20 cellular contexts compared by ENCODE assay signal in the genomic region with DNA sequence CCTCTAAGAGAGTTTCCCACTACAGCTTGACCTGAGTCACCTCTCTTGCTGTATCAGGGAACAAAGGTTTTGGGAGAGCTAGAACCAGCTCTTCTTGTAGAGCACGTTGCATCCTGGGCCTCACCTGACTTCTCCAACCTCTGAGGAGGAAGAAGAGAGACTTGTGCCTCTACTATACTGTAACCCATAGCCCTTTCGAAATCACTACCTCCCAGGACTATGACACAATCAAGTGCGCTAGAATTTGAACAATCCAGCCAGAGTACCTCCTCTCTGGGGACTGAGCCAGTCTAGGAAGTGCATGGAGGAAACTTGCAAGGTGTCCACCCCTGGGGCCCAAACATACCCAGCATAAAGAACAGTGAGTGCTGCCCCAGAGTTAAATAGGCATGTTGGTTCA.
DNase-seq lines count a peak whose midpoint lies in the region; ATAC-seq and TF ChIP-seq lines count a peak whose summit lies in the region.
"Had no signal": no experiment of that assay in that cellular context is flagged by ENCODE, and none has a peak within 500 bp of the region (broad histone marks: within the 10 kb centered on the region; RNA-seq: fewer than 3 reads in every experiment).

No MANE protein-coding gene starts in this region.

- WGBS in mammary epithelial cell (ENCODE audit: low coverage, missing lambda C conversion rate), result 59% methylated on average over 3 of the region's 3 CpGs

- H3K79me2 ChIP-seq in PC-9 (ENCODE audit: low read depth) (no peaks in the 10 kb centered on the region), mammary epithelial cell (ENCODE audit: insufficient read depth, low read length) (no peaks in the 10 kb centered on the region), MM.1S (ENCODE audit: low read length) (no peaks in the 10 kb centered on the region)

- H3K27me3 ChIP-seq in PC-9 (ENCODE audit: insufficient read depth, low read depth), result no peaks in the 10 kb centered on the region
- H3K27me3 ChIP-seq in mammary epithelial cell (ENCODE audit: insufficient read depth, low read length), result no peaks in the 10 kb centered on the region
- no peaks in the 10 kb centered on the region for H3K27me3 ChIP-seq in left lung
- H3K27me3 ChIP-seq in MM.1S (replicated peaks; ENCODE audit: insufficient read depth, low read length), result no peaks in the 10 kb centered on the region

- in situ Hi-C loops in mammary epithelial cell (cut with MboI; ENCODE audit: low sequenced_read_pairs in 2 of 2), result no loop called here

- H3F3A ChIP-seq in PC-9 (ENCODE audit: insufficient read depth, low read depth) (no peaks in the 10 kb centered on the region), MM.1S (ENCODE audit: insufficient read depth, low read length) (no peaks in the 10 kb centered on the region)

- H3K36me3 ChIP-seq in PC-9 (ENCODE audit: low read depth) (no peaks in the 10 kb centered on the region), mammary epithelial cell (ENCODE audit: insufficient read depth, low read length) (no peaks in the 10 kb centered on the region), left lung (peaks cover 0 to 52% of the 10 kb centered on the region in 2 donors), MM.1S (replicated peaks; ENCODE audit: insufficient read depth, low read length) (no peaks in the 10 kb centered on the region)

- H3K27ac ChIP-seq in PC-9, result peak overlapping the region; percentile 34; the same call in 1 of the 2 replicates
- H3K27ac ChIP-seq in mammary epithelial cell (ENCODE audit: insufficient read depth, low read depth, low read length), result no peak overlapping the region
- H3K27ac ChIP-seq in left lung, result no peak overlapping the region
- H3K27ac ChIP-seq in MM.1S (ENCODE audit: low read length), result no peak overlapping the region

- H3K4me3 ChIP-seq in PC-9 (no peak overlapping the region), mammary epithelial cell (replicated peaks in 1 of 3; ENCODE audit: insufficient read depth in 1 of 3, low read depth in 2 of 3, low read length in 3 of 3) (no peak overlapping the region), left lung (no peak overlapping the region), MM.1S (ENCODE audit: low read length) (no peak overlapping the region)
- H3K4me3 ChIP-seq: GM23338 had no signal

- TF ChIP-seq CTCF in PC-9 (conservative IDR thresholded peaks at IDR 0.05) (no peak), mammary epithelial cell (conservative IDR thresholded peaks at IDR 0.05 in 1 of 2, IDR thresholded peaks at IDR 0.05 in 1 of 2; ENCODE audit: extremely low read depth in 1 of 2, insufficient read depth in 1 of 2, low read depth in 1 of 2, low read length in 2 of 2) (no peak), left lung (IDR thresholded peaks at IDR 0.05) (no peak), MM.1S (IDR thresholded peaks at IDR 0.05; ENCODE audit: low read length) (no peak)

- DNase-seq in GF-D8 (lab: John Stamatoyannopoulos, UW), result peak; percentile 8
- peak; percentile 7 to 75 for DNase-seq in PC-9
- peak; percentile 30 for DNase-seq in mammary epithelial cell
- DNase-seq in left lung, result no peak
- DNase-seq in MM.1S, result no peak
- no peak for DNase-seq in stimulated activated naive CD4-positive, alpha-beta T cell treated with Interleukin-2 at 50 U/mL for 16 hours (lab: John Stamatoyannopoulos, UW)
- DNase-seq: CD4-positive, alpha-beta T cell; DMS153; GDM1; KBM-7; NCI-H1092; NCI-H1436 treated with DMSO at 0.1 percent for 48 hours; NCI-H2029 treated with DMSO at 0.1 percent for 48 hours; NCI-H2171; NCI-H526; PC-3 had no signal

- H3K4me2 ChIP-seq in PC-9 (no peak overlapping the region), mammary epithelial cell (ENCODE audit: insufficient read depth, low read depth, low read length) (no peak overlapping the region), MM.1S (ENCODE audit: low read depth, low read length) (no peak overlapping the region)
- H3K4me2 ChIP-seq: GM23338 had no signal

- dilution Hi-C loops in mammary epithelial cell (cut with HindIII; ENCODE audit: low sequenced_read_pairs), result no loop called here

- ATAC-seq in left lung (peak; percentile 65), GM18867 (IDR thresholded peaks at IDR 0.05; ENCODE audit: unreplicated experiment) (no peak), HG02938 (IDR thresholded peaks at IDR 0.05; ENCODE audit: unreplicated experiment) (no peak)
- ATAC-seq: GM23338, HCT116, PC-3 had no signal

- H3K4me1 ChIP-seq in PC-9 (replicated peaks; ENCODE audit: insufficient read depth) (peaks cover 14% of the 10 kb centered on the region; the same call in 1 of the 2 replicates), mammary epithelial cell (ENCODE audit: insufficient read depth, low read length) (no peaks in the 10 kb centered on the region), left lung (no peaks in the 10 kb centered on the region), MM.1S (ENCODE audit: low read length) (no peaks in the 10 kb centered on the region)

- H3K9me3 ChIP-seq in PC-9 (ENCODE audit: insufficient read depth, low read depth), result no peaks in the 10 kb centered on the region
- H3K9me3 ChIP-seq in mammary epithelial cell (replicated peaks; ENCODE audit: insufficient read depth, low read length), result no peaks in the 10 kb centered on the region
- no peaks in the 10 kb centered on the region for H3K9me3 ChIP-seq in left lung
- H3K9me3 ChIP-seq in MM.1S (replicated peaks; ENCODE audit: insufficient read depth, low read length), result no peaks in the 10 kb centered on the region

- CTCF ChIA-PET in PC-9 (lab: Charles Lee), result no interaction called here
- CTCF ChIA-PET in mammary epithelial cell (lab: Charles Lee; ENCODE audit: low non-redundant PET), result no interaction called here

- POLR2A ChIA-PET in PC-9 (lab: Charles Lee; ENCODE audit: unreplicated experiment), result no interaction called here

- H3K9me2 ChIP-seq in PC-9 (ENCODE audit: insufficient read depth), result no peaks in the 10 kb centered on the region
- no peaks in the 10 kb centered on the region for H3K9me2 ChIP-seq in MM.1S (replicated peaks; ENCODE audit: insufficient read depth, low read length)

- BruUV-seq in PC-9 (replicated peaks; lab: Mats Ljungman, UMichigan) (no TSS peak), mammary epithelial cell (replicated peaks; lab: Mats Ljungman, UMichigan) (no TSS peak)

- intact Hi-C loops in PC-9 (cut with micrococcal nuclease; ENCODE audit: unreplicated experiment), result no loop called here
- intact Hi-C loops in mammary epithelial cell (cut with micrococcal nuclease), result no loop called here
- intact Hi-C loops in left lung (cut with DNase I), result no loop called here

- H4K20me1 ChIP-seq in PC-9 (ENCODE audit: insufficient read depth) (no peaks in the 10 kb centered on the region), mammary epithelial cell (ENCODE audit: insufficient read depth, low read length) (no peaks in the 10 kb centered on the region), MM.1S (ENCODE audit: insufficient read depth, low read length) (no peaks in the 10 kb centered on the region)

- H2AFZ ChIP-seq in PC-9 (no peak overlapping the region), mammary epithelial cell (ENCODE audit: low read depth, low read length) (no peak overlapping the region), MM.1S (ENCODE audit: low read length) (no peak overlapping the region)
- H2AFZ ChIP-seq: GM23338 had no signal

- no peak overlapping the region for H3K9ac ChIP-seq in mammary epithelial cell (ENCODE audit: insufficient read depth, low read length)
- no peak overlapping the region for H3K9ac ChIP-seq in MM.1S (ENCODE audit: low read length)

Comparison
In these comparisons a context has a peak if more than half of its experiments do, and no peak if none do; other contexts are left out.
1. DNase-seq: peak in GF-D8 (single experiment), PC-9 (2 of 2) and mammary epithelial cell (single experiment); none in left lung (0 of 2), MM.1S (single experiment) and stimulated activated naive CD4-positive, alpha-beta T cell treated with Interleukin-2 at 50 U/mL for 16 hours (single experiment).